Comparison of ENCODE assay signal across 1 cellular context in the genomic region with DNA sequence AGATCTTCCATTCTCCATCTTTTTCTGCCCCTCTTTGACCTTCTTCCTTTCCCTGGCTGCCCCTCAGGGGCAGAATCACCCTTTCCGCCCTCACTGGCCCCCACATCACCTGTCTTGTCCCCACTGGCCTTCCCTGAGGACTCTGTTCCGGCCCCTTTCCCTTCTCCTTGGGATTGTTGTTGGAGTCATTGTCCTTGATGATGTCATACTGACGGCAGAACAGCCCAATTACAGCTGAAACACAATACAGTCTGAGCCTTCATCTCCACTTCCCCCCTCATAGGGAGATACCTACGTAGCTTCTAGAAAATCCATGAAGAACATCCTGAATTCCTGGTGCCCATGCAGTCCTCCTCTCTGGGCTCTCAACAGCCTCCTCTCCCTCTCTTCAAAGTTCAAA.
A peak's percentile ranks its signal among the peaks of the same experiment; 100 is the strongest.
TF ChIP-seq lines count a peak whose summit lies in the region.

No MANE protein-coding gene starts in this region.

TF ChIP-seq in HepG2, 621 proteins besides CTCF, POLR2A, EP300 and RAD21:
- TF ChIP-seq ZFAT (CRISPR knock-in tag; conservative IDR thresholded peaks at IDR 0.05), result no peak
- peak; percentile 96 for TF ChIP-seq ATF7 (IDR thresholded peaks at IDR 0.05)
- no peak for TF ChIP-seq ATF7 (CRISPR knock-in tag; IDR thresholded peaks at IDR 0.05)
- TF ChIP-seq CREB1 (IDR thresholded peaks at IDR 0.05), result peak; percentile 71
- no peak for TF ChIP-seq CREB1 (CRISPR knock-in tag; IDR thresholded peaks at IDR 0.05)
TF ChIP-seq in HepG2: peak in this region for 2.
